Comparison of ENCODE assay signal across 1 cellular context in genomic region chr16:74695450-74696422, GRCh38.
TF ChIP-seq lines count a peak whose summit lies in the region.

No MANE protein-coding gene starts in this region.

TF ChIP-seq in GM12878, 131 proteins besides CTCF, POLR2A, EP300 and RAD21 (continued from another document):
- no peak for TF ChIP-seq BCLAF1 (IDR thresholded peaks at IDR 0.05)
- no peak for TF ChIP-seq SPI1 (IDR thresholded peaks at IDR 0.05; ENCODE audit: borderline replicate concordance, insufficient read depth, low read depth, low read length)
- TF ChIP-seq TCF12 (IDR thresholded peaks at IDR 0.05; ENCODE audit: low read depth, low read length): no peak
